Comparison of ENCODE assay signal across 1 cellular context in the genomic region with DNA sequence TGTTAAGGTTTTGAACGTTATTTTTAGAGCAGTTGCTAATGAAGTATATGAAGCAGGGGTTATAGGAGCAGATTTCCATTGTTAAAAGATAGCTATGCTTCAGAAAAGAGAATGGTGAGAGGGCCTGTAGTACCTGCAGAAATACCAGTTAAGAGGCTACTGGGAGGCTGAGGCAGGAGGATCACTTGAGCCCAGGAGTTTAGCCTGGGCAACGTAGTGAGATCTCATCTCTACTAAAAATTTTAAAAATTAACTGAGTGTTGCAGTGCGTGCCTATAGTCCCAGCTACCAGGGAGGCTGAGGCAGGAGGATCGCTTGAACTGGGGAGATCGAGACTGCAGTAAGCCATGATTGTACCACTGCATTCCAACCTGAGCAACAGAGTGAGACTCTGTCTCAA.
TF ChIP-seq lines count a peak whose summit lies in the region.

No MANE protein-coding gene starts in this region.

TF ChIP-seq in K562, 482 proteins besides CTCF, POLR2A, EP300 and RAD21:
- 0 out of 2 replicates have a peak, but pooled peaks have one; percentile 43 for TF ChIP-seq ZNF384 (IDR thresholded peaks at IDR 0.05; ENCODE audit: low read depth, low read length)
- TF ChIP-seq BCOR (IDR thresholded peaks at IDR 0.05): 0 out of 2 replicates have a peak, but pooled peaks have one; percentile 24
- TF ChIP-seq RBM25 (IDR thresholded peaks at IDR 0.05; ENCODE audit: low read depth, low read length, severe bottlenecking): peak; percentile 27
- TF ChIP-seq, protein P1, sequence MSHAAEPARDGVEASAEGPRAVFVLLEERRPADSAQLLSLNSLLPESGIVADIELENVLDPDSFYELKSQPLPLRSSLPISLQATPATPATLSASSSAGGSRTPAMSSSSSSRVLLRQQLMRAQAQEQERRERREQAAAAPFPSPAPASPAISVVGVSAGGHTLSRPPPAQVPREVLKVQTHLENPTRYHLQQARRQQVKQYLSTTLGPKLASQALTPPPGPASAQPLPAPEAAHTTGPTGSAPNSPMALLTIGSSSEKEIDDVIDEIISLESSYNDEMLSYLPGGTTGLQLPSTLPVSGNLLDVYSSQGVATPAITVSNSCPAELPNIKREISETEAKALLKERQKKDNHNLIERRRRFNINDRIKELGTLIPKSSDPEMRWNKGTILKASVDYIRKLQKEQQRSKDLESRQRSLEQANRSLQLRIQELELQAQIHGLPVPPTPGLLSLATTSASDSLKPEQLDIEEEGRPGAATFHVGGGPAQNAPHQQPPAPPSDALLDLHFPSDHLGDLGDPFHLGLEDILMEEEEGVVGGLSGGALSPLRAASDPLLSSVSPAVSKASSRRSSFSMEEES (CRISPR knock-in tag; IDR thresholded peaks at IDR 0.05): no peak
- TF ChIP-seq ZNF121 (CRISPR knock-in tag; conservative IDR thresholded peaks at IDR 0.05): peak; percentile 92
